8 cellular contexts compared by ENCODE assay signal in genomic region chr9:2013688-2014087, GRCh38. TPM values are rescaled to one million over a fixed set of nuclear protein-coding genes. Genes with fewer than 3 reads are reported as not detected.
DNase-seq lines count a peak whose midpoint lies in the region; ATAC-seq and TF ChIP-seq lines count a peak whose summit lies in the region.

No MANE protein-coding gene starts in this region.

- H3K4me3 ChIP-seq in iPS-20b (ENCODE audit: low read length) (0 out of 2 replicates have a peak overlapping the region, but pooled peaks have one; percentile 78), thyroid gland (replicated peaks in 1 of 3) (no peak overlapping the region)

- ATAC-seq in activated T-cell treated with anti-CD3 and anti-CD28 coated beads, Interleukin-2, amount 50 U/mL, for 72 hours (replicated peaks in 1 of 2): no peak
- ATAC-seq in HG03196 (IDR thresholded peaks at IDR 0.05; ENCODE audit: unreplicated experiment) (no peak), HG03135 (IDR thresholded peaks at IDR 0.05; ENCODE audit: unreplicated experiment) (no peak)

- peak overlapping the region; percentile 99 to 100 for H3K4me3 Mint-ChIP-seq in activated T-cell treated with anti-CD3 and anti-CD28 coated beads, Interleukin-2, amount 50 U/mL, for 72 hours
- H3K4me3 Mint-ChIP-seq in activated T-helper 2 cell treated with anti-CD3 and anti-CD28 coated beads, Interferon-gamma antibody, Interleukin-2, Interleukin-4, amounts not matched to agents 10 μg/mL and 5 μg/mL and 100 μg/mL, durations not matched to agents 14 hours and 24 hours and 36 hours (ENCODE audit: low read depth): peak overlapping the region; percentile 98

- H3K36me3 ChIP-seq in iPS-20b (ENCODE audit: insufficient read depth, low read depth, low read length): no peaks in the 10 kb centered on the region
- no peaks in the 10 kb centered on the region for H3K36me3 ChIP-seq in thyroid gland

- peaks cover 12% of the 10 kb centered on the region for H3K27me3 Mint-ChIP-seq in activated T-cell treated with anti-CD3 and anti-CD28 coated beads, Interleukin-2, amount 50 U/mL, for 72 hours (ENCODE audit: low read depth)
- peaks cover 10% of the 10 kb centered on the region for H3K27me3 Mint-ChIP-seq in activated T-helper 2 cell treated with anti-CD3 and anti-CD28 coated beads, Interferon-gamma antibody, Interleukin-2, Interleukin-4, amounts not matched to agents 10 μg/mL and 5 μg/mL and 100 μg/mL, durations not matched to agents 14 hours and 24 hours and 36 hours (ENCODE audit: low read depth)

- WGBS in thyroid gland, 2 donors: 78 to 79% methylated on average over 2 of the region's 2 CpGs

- no peak overlapping the region for H3K27ac Mint-ChIP-seq in activated T-cell treated with anti-CD3 and anti-CD28 coated beads, Interleukin-2, amount 50 U/mL, for 72 hours
- H3K27ac Mint-ChIP-seq in activated T-helper 2 cell treated with anti-CD3 and anti-CD28 coated beads, Interferon-gamma antibody, Interleukin-2, Interleukin-4, amounts not matched to agents 10 μg/mL and 5 μg/mL and 100 μg/mL, durations not matched to agents 14 hours and 24 hours and 36 hours: no peak overlapping the region

- H3K4me1 Mint-ChIP-seq in activated T-cell treated with anti-CD3 and anti-CD28 coated beads, Interleukin-2, amount 50 U/mL, for 72 hours (ENCODE audit: low read depth): peaks cover 39% of the 10 kb centered on the region
- H3K4me1 Mint-ChIP-seq in activated T-helper 2 cell treated with anti-CD3 and anti-CD28 coated beads, Interferon-gamma antibody, Interleukin-2, Interleukin-4, amounts not matched to agents 10 μg/mL and 5 μg/mL and 100 μg/mL, durations not matched to agents 14 hours and 24 hours and 36 hours (ENCODE audit: low read depth): peaks cover 28% of the 10 kb centered on the region

- H3K4me1 ChIP-seq in iPS-20b (ENCODE audit: insufficient read depth, low read length) (peaks cover 9% of the 10 kb centered on the region; the same call in 1 of the 2 replicates), thyroid gland (peaks cover 2 to 4% of the 10 kb centered on the region in 2 donors)

- intact Hi-C loops in activated T-helper 2 cell treated with anti-CD3 and anti-CD28 coated beads, Interferon-gamma antibody, Interleukin-2, Interleukin-4, amounts not matched to agents 10 μg/mL and 5 μg/mL and 100 μg/mL, durations not matched to agents 14 hours and 24 hours and 36 hours (cut with micrococcal nuclease): loop anchor here (2.0 kb wide), 2 partner anchors 41 to 137 kb away; no protein-coding TSS in a partner anchor
- intact Hi-C loops in thyroid gland (cut with DNase I): no loop called here

- no peak for TF ChIP-seq POLR2A in thyroid gland (IDR thresholded peaks at IDR 0.05)

- no peak for DNase-seq in activated T-cell treated with anti-CD3 and anti-CD28 coated beads, Interleukin-2, amount 50 U/mL, for 72 hours
- no peak for DNase-seq in activated T-cell treated with anti-CD3 and anti-CD28 coated beads, Interleukin-2, amount 50 U/mL, for 48 hours
- DNase-seq in activated T-helper 2 cell treated with anti-CD3 and anti-CD28 coated beads, Interferon-gamma antibody, Interleukin-2, Interleukin-4, amounts not matched to agents 10 μg/mL and 5 μg/mL and 100 μg/mL, durations not matched to agents 14 hours and 24 hours and 36 hours (ENCODE audit: low spot score): no peak
- DNase-seq in thyroid gland (no peak), hypothalamus (lab: John Stamatoyannopoulos, UW) (no peak)

- peaks cover 66% of the 10 kb centered on the region for H3K27me3 ChIP-seq in iPS-20b (ENCODE audit: insufficient read depth, low read length)
- H3K27me3 ChIP-seq in thyroid gland: no peaks in the 10 kb centered on the region

- H3K36me3 Mint-ChIP-seq in activated T-cell treated with anti-CD3 and anti-CD28 coated beads, Interleukin-2, amount 50 U/mL, for 72 hours (ENCODE audit: insufficient read depth in 2 of 2): peaks cover 4 to 10% of the 10 kb centered on the region in 2 donors
- H3K36me3 Mint-ChIP-seq in activated T-helper 2 cell treated with anti-CD3 and anti-CD28 coated beads, Interferon-gamma antibody, Interleukin-2, Interleukin-4, amounts not matched to agents 10 μg/mL and 5 μg/mL and 100 μg/mL, durations not matched to agents 14 hours and 24 hours and 36 hours (ENCODE audit: low read depth): peaks cover 3% of the 10 kb centered on the region

- no peak overlapping the region for H3K27ac ChIP-seq in iPS-20b (ENCODE audit: low read length)
- H3K27ac ChIP-seq in thyroid gland: peak overlapping the region in 2 of 3 donors; percentile 99

- H3K9me3 ChIP-seq in iPS-20b (ENCODE audit: insufficient read depth, low read depth, low read length) (no peaks in the 10 kb centered on the region), thyroid gland (no peaks in the 10 kb centered on the region)

- no peak overlapping the region for H3K9ac ChIP-seq in iPS-20b (ENCODE audit: low read depth, low read length)

- TF ChIP-seq CTCF in thyroid gland (IDR thresholded peaks at IDR 0.05): no peak

- no peaks in the 10 kb centered on the region for H3K9me3 Mint-ChIP-seq in activated T-cell treated with anti-CD3 and anti-CD28 coated beads, Interleukin-2, amount 50 U/mL, for 72 hours
- H3K9me3 Mint-ChIP-seq in activated T-helper 2 cell treated with anti-CD3 and anti-CD28 coated beads, Interferon-gamma antibody, Interleukin-2, Interleukin-4, amounts not matched to agents 10 μg/mL and 5 μg/mL and 100 μg/mL, durations not matched to agents 14 hours and 24 hours and 36 hours: no peaks in the 10 kb centered on the region

RNA-seq across cellular contexts. Expression of gene SMARCA2, which starts 1.5 kb away (rescaled TPM):
- total RNA-seq in activated T-cell treated with anti-CD3 and anti-CD28 coated beads, Interleukin-2, amount 50 U/mL, for 72 hours: 100 to 1,000 TPM; 117 to 120 TPM
- 84.5 and 90.4 TPM in 2 replicates for total RNA-seq in activated T-helper 2 cell treated with anti-CD3 and anti-CD28 coated beads, Interferon-gamma antibody, Interleukin-2, Interleukin-4, amounts not matched to agents 10 μg/mL and 5 μg/mL and 100 μg/mL, durations not matched to agents 14 hours and 24 hours and 36 hours
- total RNA-seq in thyroid gland: 100 to 1,000 TPM; 148 to 217 (median 196) TPM
